In the genomic region with DNA sequence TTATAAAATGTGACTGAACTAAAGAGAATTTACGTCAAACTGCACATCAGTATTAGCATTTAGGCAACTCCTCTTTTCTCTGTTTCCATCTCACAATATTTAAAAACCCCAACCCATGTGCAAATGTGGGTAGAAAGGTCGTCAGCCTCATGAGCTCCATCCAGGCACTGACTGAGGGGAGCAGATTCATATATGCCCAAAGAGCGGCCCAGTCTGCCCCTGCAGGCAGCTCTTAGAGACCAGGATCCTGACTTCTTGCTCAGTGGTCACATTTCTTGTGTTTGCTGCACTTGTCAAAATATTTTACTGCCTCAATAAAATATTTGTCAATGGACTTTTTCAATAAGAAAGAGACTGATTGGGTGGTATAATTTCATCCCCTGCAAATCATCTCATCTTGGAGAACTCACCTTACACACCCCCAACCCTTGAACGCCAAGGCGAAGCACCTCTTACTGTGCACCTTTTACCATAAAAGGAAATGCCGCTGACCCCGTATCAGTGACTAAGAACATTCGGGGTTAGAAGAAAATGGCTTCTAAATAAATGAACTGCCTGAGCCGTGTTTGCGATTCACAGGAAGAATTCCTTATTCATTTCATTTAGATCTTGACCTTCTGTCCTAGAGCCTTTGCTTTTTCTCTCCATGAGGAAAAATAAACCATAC, we compare ENCODE assay signal across 16 cellular contexts.
DNase-seq lines count a peak whose midpoint lies in the region; ATAC-seq and TF ChIP-seq lines count a peak whose summit lies in the region.
"Had no signal": no experiment of that assay in that cellular context is flagged by ENCODE, and none has a peak within 500 bp of the region (broad histone marks: within the 10 kb centered on the region; RNA-seq: fewer than 3 reads in every experiment).

No MANE protein-coding gene starts in this region.

- H2BK20ac ChIP-seq in H9 (ENCODE audit: low read depth, low read length, poor library complexity, severe bottlenecking), result no peak overlapping the region

- no peak overlapping the region for H2AK5ac ChIP-seq in H9 (ENCODE audit: insufficient read length, low read length)

- H3K36me3 ChIP-seq in GM23338 (ENCODE audit: insufficient read depth) (no peaks in the 10 kb centered on the region; the same call in 1 of the 2 replicates), colonic mucosa (no peaks in the 10 kb centered on the region)
- H3K36me3 ChIP-seq: BLaER1 treated with 17β-estradiol and CSF1 and Interleukin-3, amounts not matched to agents 10 nM and 100 nM had no signal

- DNase-seq in GM23338 (ENCODE audit: low spot score) (peak; percentile 17), H9 (no peak), ecto neural progenitor cell (ENCODE audit: low spot score) (peak; percentile 28), islet precursor cell (peak; percentile 17), colonic mucosa (no peak), GF-D8 (lab: John Stamatoyannopoulos, UW) (no peak)
- DNase-seq in NK-92 treated with Interleukin-12 subunit alpha and Interleukin-12 subunit beta, amount 100 ng/mL, for 24 hours (lab: John Stamatoyannopoulos, UW), result no peak
- DNase-seq: Calu3; CD8-positive, alpha-beta T cell; DMS53; DND-41; EL; GOT3; HCEC 1CT had no signal

- peaks cover 3% of the 10 kb centered on the region; the same call in 1 of the 2 replicates for H3K4me1 ChIP-seq in GM23338 (ENCODE audit: insufficient read depth)
- no peaks in the 10 kb centered on the region for H3K4me1 ChIP-seq in H9 (ENCODE audit: insufficient read depth, low read length)
- no peaks in the 10 kb centered on the region for H3K4me1 ChIP-seq in colonic mucosa
- H3K4me1 ChIP-seq: BLaER1 treated with 17β-estradiol and CSF1 and Interleukin-3, amounts not matched to agents 10 nM and 100 nM had no signal

- no peak overlapping the region for H4K8ac ChIP-seq in H9 (replicated peaks; ENCODE audit: insufficient read length, low read depth, low read length)

- H4K91ac ChIP-seq in H9 (ENCODE audit: insufficient read length, low read depth, low read length), result no peak overlapping the region

- intact Hi-C loops in colonic mucosa (cut with DNase I), result no loop called here

- H3K4me3 Mint-ChIP-seq in GM23338, result no peak overlapping the region
- H3K4me3 Mint-ChIP-seq in H9, result no peak overlapping the region
- H3K4me3 Mint-ChIP-seq: B cell; CD8-positive, alpha-beta T cell had no signal

- no peak overlapping the region for H3K18ac ChIP-seq in H9 (ENCODE audit: insufficient read length, low read depth, low read length)

- H2BK5ac ChIP-seq in H9 (ENCODE audit: insufficient read length, low read length), result no peak overlapping the region

- no peak overlapping the region for H2BK15ac ChIP-seq in H9 (ENCODE audit: low read depth, low read length)

- H3K23me2 ChIP-seq in H9 (ENCODE audit: insufficient read length, low read depth, low read length, poor library complexity, severe bottlenecking), result no peaks in the 10 kb centered on the region

- no peaks in the 10 kb centered on the region for H3F3A ChIP-seq in GM23338 (replicated peaks; ENCODE audit: low read depth)

- no peak overlapping the region for H3K14ac ChIP-seq in H9 (ENCODE audit: insufficient read depth, low read length)

- no peak overlapping the region for H4K5ac ChIP-seq in H9 (ENCODE audit: insufficient read length, low read depth, low read length)

- peak; percentile 68 for ATAC-seq in GM23338
- ATAC-seq: CD8-positive, alpha-beta T cell had no signal

- no peak overlapping the region for H3T11ph ChIP-seq in H9 (ENCODE audit: low read length)

- H3K4me3 ChIP-seq in GM23338, result no peak overlapping the region
- H3K4me3 ChIP-seq in colonic mucosa, result no peak overlapping the region
- H3K4me3 ChIP-seq: BLaER1 treated with 17β-estradiol and CSF1 and Interleukin-3, amounts not matched to agents 10 nM and 100 nM had no signal

- H3K56ac ChIP-seq in H9 (ENCODE audit: insufficient read length, low read depth, low read length), result no peak overlapping the region

- H3K9me2 ChIP-seq in GM23338 (ENCODE audit: insufficient read depth), result no peaks in the 10 kb centered on the region

- no peaks in the 10 kb centered on the region for H3K27me3 ChIP-seq in GM23338 (ENCODE audit: insufficient read depth)
- H3K27me3 ChIP-seq in H9 (ENCODE audit: insufficient read depth, low read length), result no peaks in the 10 kb centered on the region
- no peaks in the 10 kb centered on the region for H3K27me3 ChIP-seq in colonic mucosa
- H3K27me3 ChIP-seq: BLaER1 treated with 17β-estradiol and CSF1 and Interleukin-3, amounts not matched to agents 10 nM and 100 nM had no signal

- H4K20me1 ChIP-seq in GM23338 (replicated peaks; ENCODE audit: insufficient read depth) (no peaks in the 10 kb centered on the region), H9 (ENCODE audit: control insufficient read depth, insufficient read depth, insufficient read length) (no peaks in the 10 kb centered on the region)
- H4K20me1 ChIP-seq: BLaER1 treated with 17β-estradiol and CSF1 and Interleukin-3, amounts not matched to agents 10 nM and 100 nM had no signal

- no CpG with 5 or more reads among the region's 10 CpGs for WGBS in H9 (ENCODE audit: extremely low coverage, insufficient read length, low lambda C conversion rate)

- H2AFZ ChIP-seq in GM23338, result peak overlapping the region; percentile 84; the same call in 1 of the 2 replicates
- no peak overlapping the region for H2AFZ ChIP-seq in H9 (ENCODE audit: low read length)

- H3K27ac Mint-ChIP-seq in GM23338 (no peak overlapping the region; the same call in 1 of the 2 replicates), H9 (0 out of 7 replicates have a peak overlapping the region, but pooled peaks of 1 of the 3 experiments have one; percentile 40)
- H3K27ac Mint-ChIP-seq: B cell; CD8-positive, alpha-beta T cell had no signal

- no peak overlapping the region for H2BK12ac ChIP-seq in H9 (ENCODE audit: insufficient read length, low read depth, low read length)

- H3K23ac ChIP-seq in H9 (ENCODE audit: insufficient read length, low read depth, low read length), result no peak overlapping the region

- TF ChIP-seq CTCF in GM23338 (conservative IDR thresholded peaks at IDR 0.05; ENCODE audit: low read depth in 2 of 2), result no peak
- peak; percentile 27; the same call in 1 of the 3 replicates for TF ChIP-seq CTCF in H9 (conservative IDR thresholded peaks at IDR 0.05)
- no peak for TF ChIP-seq CTCF in colonic mucosa (IDR thresholded peaks at IDR 0.05)

- H3K27me3 Mint-ChIP-seq in GM23338 (ENCODE audit: insufficient read depth, low read depth, poor library complexity), result peaks cover 6% of the 10 kb centered on the region
- no peaks in the 10 kb centered on the region; the same call in 1 of the 2 replicates for H3K27me3 Mint-ChIP-seq in H9 (ENCODE audit: low read depth)
- H3K27me3 Mint-ChIP-seq: B cell had no signal

- no peak overlapping the region for H3K9ac ChIP-seq in H9 (ENCODE audit: extremely low read depth, insufficient read length, low read length)
- no peak overlapping the region for H3K9ac ChIP-seq in colonic mucosa (ENCODE audit: low read depth in 2 of 2, low read length in 2 of 2)
- H3K9ac ChIP-seq: BLaER1 treated with 17β-estradiol and CSF1 and Interleukin-3, amounts not matched to agents 10 nM and 100 nM had no signal

- no peaks in the 10 kb centered on the region for H3K9me3 ChIP-seq in H9 (ENCODE audit: control insufficient read depth, low read depth, low read length)
- H3K9me3 ChIP-seq in colonic mucosa, result no peaks in the 10 kb centered on the region

- H3K79me1 ChIP-seq in H9 (ENCODE audit: insufficient read depth, low read depth, low read length, poor library complexity, severe bottlenecking), result no peaks in the 10 kb centered on the region

- H3K79me2 ChIP-seq in GM23338 (replicated peaks; ENCODE audit: insufficient read depth) (no peaks in the 10 kb centered on the region), H9 (ENCODE audit: insufficient read depth, low read length) (no peaks in the 10 kb centered on the region)

- H3K4ac ChIP-seq in H9 (ENCODE audit: low read depth, low read length), result no peak overlapping the region

- no peaks in the 10 kb centered on the region; the same call in 2 of the 3 replicates for H3K36me3 Mint-ChIP-seq in GM23338 (ENCODE audit: low read depth)
- peaks cover 0 to 6% (median 2%) of the 10 kb centered on the region in 3 experiments; a peak in 1 of 7 replicates for H3K36me3 Mint-ChIP-seq in H9 (ENCODE audit: insufficient read depth in 1 of 3, low read depth in 3 of 3)
- H3K36me3 Mint-ChIP-seq: CD8-positive, alpha-beta T cell had no signal

- H3K4me2 ChIP-seq in GM23338 (no peak overlapping the region), H9 (ENCODE audit: insufficient read depth, insufficient read length, low read length) (no peak overlapping the region)
- H3K4me2 ChIP-seq: BLaER1 treated with 17β-estradiol and CSF1 and Interleukin-3, amounts not matched to agents 10 nM and 100 nM had no signal

- H3K9me3 Mint-ChIP-seq in GM23338 (peaks cover 3% of the 10 kb centered on the region; the same call in 1 of the 3 replicates), H9 (peaks cover 2 to 3% of the 10 kb centered on the region in 2 experiments; a peak in 1 of 5 replicates)
- H3K9me3 Mint-ChIP-seq: CD8-positive, alpha-beta T cell had no signal

- H2BK120ac ChIP-seq in H9 (ENCODE audit: low read depth, low read length, poor library complexity, severe bottlenecking), result no peak overlapping the region

- H3K4me1 Mint-ChIP-seq in GM23338, result peaks cover 10% of the 10 kb centered on the region
- H3K4me1 Mint-ChIP-seq in H9, result peaks cover 14% of the 10 kb centered on the region in 2 experiments
- H3K4me1 Mint-ChIP-seq: B cell had no signal

- no peak overlapping the region for H3K27ac ChIP-seq in GM23338 (ENCODE audit: low read depth)
- H3K27ac ChIP-seq in H9 (ENCODE audit: insufficient read length, low read depth, low read length), result no peak overlapping the region
- no peak overlapping the region for H3K27ac ChIP-seq in colonic mucosa
- H3K27ac ChIP-seq: BLaER1 treated with 17β-estradiol and CSF1 and Interleukin-3, amounts not matched to agents 10 nM and 100 nM had no signal

Comparison
In these comparisons a context has a peak if more than half of its experiments do, and no peak if none do; other contexts are left out.
1. DNase-seq: peak in GM23338 (single experiment), ecto neural progenitor cell (single experiment) and islet precursor cell (single experiment); none in H9 (single experiment), colonic mucosa (single experiment), GF-D8 (single experiment) and NK-92 treated with Interleukin-12 subunit alpha and Interleukin-12 subunit beta, amount 100 ng/mL, for 24 hours (single experiment).